Comparison of ENCODE assay signal across 20 cellular contexts in genomic region chr20:61800359-61801064, GRCh38.
"Had no signal": no experiment of that assay in that cellular context is flagged by ENCODE, and none has a peak within 500 bp of the region (broad histone marks: within the 10 kb centered on the region; RNA-seq: fewer than 3 reads in every experiment).

No MANE protein-coding gene starts in this region.

- H3K4me3 Mint-ChIP-seq: naive thymus-derived CD8-positive, alpha-beta T cell; stimulated activated effector memory CD8-positive, alpha-beta T cell treated with anti-CD3 and anti-CD28 coated beads, Interleukin-12 subunit alpha, Interleukin-12 subunit beta, amount 100 ng/mL, for 72 hours; type B pancreatic cell had no signal

- DNase-seq: effector memory CD4-positive, alpha-beta T cell; islet precursor cell; mammary epithelial cell; ovary; sigmoid colon; stimulated activated CD4-positive, alpha-beta T cell treated with anti-CD3 and anti-CD28 coated beads, Interleukin-4, amount 100 ng/mL, for 1 hour; stimulated activated CD8-positive, alpha-beta memory T cell treated with anti-CD3 and anti-CD28 coated beads, Interleukin-4, amount 100 ng/mL, for 48 hours; stimulated activated naive CD8-positive, alpha-beta T cell treated with anti-CD3 and anti-CD28 coated beads, Interleukin-15, Interleukin-2, amounts not matched to agents 100 U/mL and 50 U/mL, for 24 hours; thyroid gland had no signal

- H3K9me3 ChIP-seq: left lung, ovary, right atrium auricular region, sigmoid colon, suprapubic skin, thyroid gland had no signal

- H3K4me1 ChIP-seq: left lung had no signal

- H3K27me3 ChIP-seq: ovary, right atrium auricular region had no signal

- FAIRE-seq: endometrium, frontal cortex, urothelium cell line had no signal

- H3K4me1 Mint-ChIP-seq: stimulated activated effector memory CD8-positive, alpha-beta T cell treated with anti-CD3 and anti-CD28 coated beads, Interleukin-12 subunit alpha, Interleukin-12 subunit beta, amount 100 ng/mL, for 72 hours had no signal

- H3K4me3 ChIP-seq: left lung, ovary, right atrium auricular region, sigmoid colon, skin epidermis, suprapubic skin, thyroid gland had no signal

- H3K36me3 ChIP-seq: left lung, ovary, right atrium auricular region, sigmoid colon, suprapubic skin, thyroid gland had no signal

- H3K36me3 Mint-ChIP-seq: naive thymus-derived CD8-positive, alpha-beta T cell; stimulated activated effector memory CD8-positive, alpha-beta T cell treated with anti-CD3 and anti-CD28 coated beads, Interleukin-12 subunit alpha, Interleukin-12 subunit beta, amount 100 ng/mL, for 72 hours; type B pancreatic cell had no signal

- H3K27ac ChIP-seq: left lung, ovary, right atrium auricular region, sigmoid colon, skin epidermis, suprapubic skin, thyroid gland had no signal

- H3K27ac Mint-ChIP-seq: naive thymus-derived CD8-positive, alpha-beta T cell; stimulated activated effector memory CD8-positive, alpha-beta T cell treated with anti-CD3 and anti-CD28 coated beads, Interleukin-12 subunit alpha, Interleukin-12 subunit beta, amount 100 ng/mL, for 72 hours; type B pancreatic cell had no signal

- ATAC-seq: esophagus mucosa; left lung; naive thymus-derived CD8-positive, alpha-beta T cell; stimulated activated effector memory CD8-positive, alpha-beta T cell treated with anti-CD3 and anti-CD28 coated beads, Interleukin-12 subunit alpha, Interleukin-12 subunit beta, amount 100 ng/mL, for 72 hours; stimulated activated naive CD8-positive, alpha-beta T cell treated with anti-CD3 and anti-CD28 coated beads, Interleukin-15, Interleukin-2, amounts not matched to agents 100 U/mL and 50 U/mL, for 24 hours had no signal

- H3K9me3 Mint-ChIP-seq: naive thymus-derived CD8-positive, alpha-beta T cell; stimulated activated effector memory CD8-positive, alpha-beta T cell treated with anti-CD3 and anti-CD28 coated beads, Interleukin-12 subunit alpha, Interleukin-12 subunit beta, amount 100 ng/mL, for 72 hours; type B pancreatic cell had no signal
